ENCODE assay signal across 1 cellular context in the genomic region with DNA sequence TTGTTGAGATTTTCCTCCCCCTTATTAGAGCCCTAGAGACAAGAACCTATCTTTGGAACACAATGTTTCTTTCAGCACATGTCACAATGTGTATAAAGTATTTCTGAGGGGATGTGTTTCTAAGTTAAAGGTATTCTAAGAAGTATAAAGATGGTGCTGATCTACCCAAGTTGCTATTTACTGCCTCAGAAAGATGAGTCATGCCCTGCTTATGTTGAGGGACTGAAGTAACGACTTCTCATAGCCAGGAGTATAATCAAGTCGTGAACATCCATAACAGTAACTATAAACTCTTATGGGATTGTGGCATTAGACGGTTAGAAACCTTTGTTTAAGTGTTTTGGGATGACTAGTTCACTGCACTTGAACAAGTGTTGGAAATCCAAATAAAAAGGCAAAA.
A peak's percentile ranks its signal among the peaks of the same experiment; 100 is the strongest.
TF ChIP-seq lines count a peak whose summit lies in the region.

No MANE protein-coding gene starts in this region.

TF ChIP-seq in K562, 482 proteins besides CTCF, POLR2A, EP300 and RAD21:
- TF ChIP-seq, protein P1, sequence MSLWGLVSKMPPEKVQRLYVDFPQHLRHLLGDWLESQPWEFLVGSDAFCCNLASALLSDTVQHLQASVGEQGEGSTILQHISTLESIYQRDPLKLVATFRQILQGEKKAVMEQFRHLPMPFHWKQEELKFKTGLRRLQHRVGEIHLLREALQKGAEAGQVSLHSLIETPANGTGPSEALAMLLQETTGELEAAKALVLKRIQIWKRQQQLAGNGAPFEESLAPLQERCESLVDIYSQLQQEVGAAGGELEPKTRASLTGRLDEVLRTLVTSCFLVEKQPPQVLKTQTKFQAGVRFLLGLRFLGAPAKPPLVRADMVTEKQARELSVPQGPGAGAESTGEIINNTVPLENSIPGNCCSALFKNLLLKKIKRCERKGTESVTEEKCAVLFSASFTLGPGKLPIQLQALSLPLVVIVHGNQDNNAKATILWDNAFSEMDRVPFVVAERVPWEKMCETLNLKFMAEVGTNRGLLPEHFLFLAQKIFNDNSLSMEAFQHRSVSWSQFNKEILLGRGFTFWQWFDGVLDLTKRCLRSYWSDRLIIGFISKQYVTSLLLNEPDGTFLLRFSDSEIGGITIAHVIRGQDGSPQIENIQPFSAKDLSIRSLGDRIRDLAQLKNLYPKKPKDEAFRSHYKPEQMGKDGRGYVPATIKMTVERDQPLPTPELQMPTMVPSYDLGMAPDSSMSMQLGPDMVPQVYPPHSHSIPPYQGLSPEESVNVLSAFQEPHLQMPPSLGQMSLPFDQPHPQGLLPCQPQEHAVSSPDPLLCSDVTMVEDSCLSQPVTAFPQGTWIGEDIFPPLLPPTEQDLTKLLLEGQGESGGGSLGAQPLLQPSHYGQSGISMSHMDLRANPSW (CRISPR knock-in tag; IDR thresholded peaks at IDR 0.05), result no peak
- TF ChIP-seq, protein P2, sequence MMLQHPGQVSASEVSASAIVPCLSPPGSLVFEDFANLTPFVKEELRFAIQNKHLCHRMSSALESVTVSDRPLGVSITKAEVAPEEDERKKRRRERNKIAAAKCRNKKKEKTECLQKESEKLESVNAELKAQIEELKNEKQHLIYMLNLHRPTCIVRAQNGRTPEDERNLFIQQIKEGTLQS (IDR thresholded peaks at IDR 0.05), result peak; percentile 38; the same call in 1 of the 2 replicates
- TF ChIP-seq, protein P2 (CRISPR knock-in tag; conservative IDR thresholded peaks at IDR 0.05), result no peak
TF ChIP-seq in K562: peak in this region for 1.
